ENCODE assay signal across 18 cellular contexts in genomic region chr10:128529225-128529624, GRCh38.
"Had no signal": no experiment of that assay in that cellular context is flagged by ENCODE, and none has a peak within 500 bp of the region (broad histone marks: within the 10 kb centered on the region; RNA-seq: fewer than 3 reads in every experiment).

No MANE protein-coding gene starts in this region.

- H3K4me3 ChIP-seq: MG63 had no signal

- FAIRE-seq: RCC 7860 had no signal

- H3K9me3 ChIP-seq: MG63, SK-N-SH had no signal

- H3K36me3 ChIP-seq: MG63 had no signal

- H3K4me2 ChIP-seq: SK-N-SH had no signal

- H3K9ac ChIP-seq: SK-N-SH had no signal

- DNase-seq: Karpas-422, KG1, MG63, NCI-H1092, NCI-H1105 treated with DMSO at 0.1 percent for 48 hours, NCI-H1417 treated with DMSO at 0.1 percent for 48 hours, NCI-H146, NCI-H1694 treated with DMSO at 0.1 percent for 48 hours, NCI-H1930, NCI-H2081, NCI-H2107, NCI-H2227 treated with DMSO at 0.1 percent for 48 hours, NCI-H526 treated with DMSO at 0.1 percent for 48 hours, NCI-H774, RPMI8226, SHP77, SK-N-SH had no signal
